ENCODE assay signal across 21 cellular contexts in the genomic region with DNA sequence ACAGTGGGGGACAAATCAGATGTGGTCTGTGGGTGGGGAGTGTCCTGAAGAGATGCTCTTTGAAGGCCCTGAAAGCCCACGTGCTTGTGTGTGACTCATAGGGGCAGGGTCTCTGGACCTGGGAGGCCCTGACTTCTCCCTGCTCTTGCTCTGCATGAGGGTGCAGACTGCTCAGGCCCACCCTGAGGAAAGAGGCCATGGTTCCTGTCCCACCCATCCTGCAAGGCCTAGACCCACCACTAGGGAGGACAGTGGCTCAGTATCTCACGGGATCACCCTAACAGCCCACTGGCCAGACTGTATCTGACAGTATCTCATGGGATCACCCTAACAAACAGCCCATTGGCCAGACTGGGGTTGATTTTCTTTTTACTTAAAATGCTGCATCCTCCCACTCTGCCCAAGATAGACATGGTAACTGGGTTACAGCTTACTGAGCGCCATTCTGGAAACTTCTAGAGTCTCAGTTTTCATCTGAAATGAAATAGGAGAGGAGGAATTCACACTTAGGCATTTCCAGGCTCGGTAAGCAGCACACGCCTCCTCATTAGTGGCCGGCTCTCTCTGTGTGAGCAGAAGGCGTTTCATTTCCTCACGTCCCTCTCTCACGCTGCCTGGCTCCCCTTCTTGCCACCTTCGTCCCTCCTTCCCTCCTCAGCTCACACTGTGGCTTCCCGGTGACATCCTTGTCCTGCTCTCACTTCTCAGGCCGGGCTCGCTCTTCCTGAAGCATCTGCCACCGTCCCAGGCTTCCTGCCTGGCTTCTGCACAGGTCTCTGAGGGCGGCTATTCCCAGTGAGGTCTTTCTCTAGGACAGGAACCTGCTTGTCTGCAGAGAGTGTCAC.
A peak's percentile ranks its signal among the peaks of the same experiment; 100 is the strongest.
DNase-seq lines count a peak whose midpoint lies in the region; ATAC-seq and TF ChIP-seq lines count a peak whose summit lies in the region.
"Had no signal": no experiment of that assay in that cellular context is flagged by ENCODE, and none has a peak within 500 bp of the region (broad histone marks: within the 10 kb centered on the region; RNA-seq: fewer than 3 reads in every experiment).

No MANE protein-coding gene starts in this region.

- intact Hi-C loops in A673 (cut with micrococcal nuclease; ENCODE audit: unreplicated experiment), result no loop called here
- intact Hi-C loops in HCT116 (cut with micrococcal nuclease), result no loop called here

- H4K20me1 ChIP-seq in HCT116 (ENCODE audit: insufficient read depth), result no peaks in the 10 kb centered on the region

- H3K27ac ChIP-seq in A673 (ENCODE audit: low read depth, low read length, poor library complexity, severe bottlenecking), result no peak overlapping the region
- no peak overlapping the region for H3K27ac ChIP-seq in HCT116 (ENCODE audit: low read depth, low read length)
- H3K27ac ChIP-seq in mesendoderm (ENCODE audit: low read depth, low read length), result no peak overlapping the region
- H3K27ac ChIP-seq: parathyroid adenoma, thyroid gland had no signal

- H2AK5ac ChIP-seq in mesendoderm (ENCODE audit: low read length), result no peak overlapping the region

- H4K5ac ChIP-seq in mesendoderm (ENCODE audit: low read length), result no peak overlapping the region

- no peak overlapping the region for H2BK120ac ChIP-seq in mesendoderm (ENCODE audit: low read depth, low read length)

- no peaks in the 10 kb centered on the region for H3K4me1 Mint-ChIP-seq in activated CD8-positive, alpha-beta T cell treated with anti-CD3 and anti-CD28 coated beads, Interleukin-2, amount 10 ng/mL, durations not matched to agents 7 days and 5 days (ENCODE audit: low read depth)
- H3K4me1 Mint-ChIP-seq: activated naive CD8-positive, alpha-beta T cell treated with anti-CD3 and anti-CD28 coated beads, Interleukin-2, amount 10 ng/mL, durations not matched to agents 7 days and 5 days; naive thymus-derived CD8-positive, alpha-beta T cell had no signal

- no peak overlapping the region for H3K4ac ChIP-seq in mesendoderm (ENCODE audit: low read depth, low read length)

- no peak overlapping the region for H4K8ac ChIP-seq in mesendoderm (ENCODE audit: low read depth, low read length)

- no peak overlapping the region for H3K23ac ChIP-seq in mesendoderm (ENCODE audit: low read length)

- no peaks in the 10 kb centered on the region for H3K79me2 ChIP-seq in HCT116 (ENCODE audit: insufficient read depth, low read length)
- no peaks in the 10 kb centered on the region for H3K79me2 ChIP-seq in mesendoderm (ENCODE audit: control insufficient read depth, insufficient read depth, low read length)
- H3K79me2 ChIP-seq: parathyroid adenoma had no signal

- no peak overlapping the region for H3K4me2 ChIP-seq in HCT116 (ENCODE audit: low read length)
- H3K4me2 ChIP-seq in mesendoderm (ENCODE audit: low read length), result no peak overlapping the region

- TF ChIP-seq CTCF in A673 (conservative IDR thresholded peaks at IDR 0.05; ENCODE audit: low read depth, low read length), result 0 out of 2 replicates have a peak, but pooled peaks have one; percentile 30
- TF ChIP-seq CTCF in HCT116 (IDR thresholded peaks at IDR 0.05 in 2 of 3, conservative IDR thresholded peaks at IDR 0.05 in 1 of 3; ENCODE audit: borderline replicate concordance in 1 of 3, insufficient read depth in 1 of 3, low read depth in 2 of 3, low read length in 2 of 3), result peak in 2 of 3 experiments; percentile 26 to 36; a peak in 3 of 6 replicates

- no peaks in the 10 kb centered on the region for H3K9me3 ChIP-seq in A673 (ENCODE audit: low read depth, low read length, poor library complexity, severe bottlenecking)
- H3K9me3 ChIP-seq in HCT116 (ENCODE audit: control insufficient read depth in 1 of 2, insufficient read depth in 1 of 2, low read depth in 1 of 2, low read length in 2 of 2), result no peaks in the 10 kb centered on the region
- H3K9me3 ChIP-seq: thyroid gland had no signal

- H3K9me3 Mint-ChIP-seq in activated CD8-positive, alpha-beta T cell treated with anti-CD3 and anti-CD28 coated beads, Interleukin-2, amount 10 ng/mL, durations not matched to agents 7 days and 5 days (ENCODE audit: insufficient read depth), result no peaks in the 10 kb centered on the region
- H3K9me3 Mint-ChIP-seq: activated naive CD8-positive, alpha-beta T cell treated with anti-CD3 and anti-CD28 coated beads, Interleukin-2, amount 10 ng/mL, durations not matched to agents 7 days and 5 days had no signal

- no peak overlapping the region for H3K4me3 Mint-ChIP-seq in activated CD8-positive, alpha-beta T cell treated with anti-CD3 and anti-CD28 coated beads, Interleukin-2, amount 10 ng/mL, durations not matched to agents 7 days and 5 days
- H3K4me3 Mint-ChIP-seq: activated CD4-positive, alpha-beta memory T cell treated with anti-CD3 and anti-CD28 coated beads for 36 hours; activated naive CD8-positive, alpha-beta T cell treated with anti-CD3 and anti-CD28 coated beads, Interleukin-2, amount 10 ng/mL, durations not matched to agents 7 days and 5 days; stimulated activated naive CD8-positive, alpha-beta T cell treated with anti-CD3 and anti-CD28 coated beads, Interleukin-15, Interleukin-2, amounts not matched to agents 100 ng/mL and 50 ng/mL, for 24 hours had no signal

- no peak for TF ChIP-seq POLR2A in HCT116 (IDR thresholded peaks at IDR 0.05; ENCODE audit: borderline replicate concordance, extremely low read depth, insufficient read depth, insufficient read length)

- ATAC-seq in HCT116 (peak; percentile 64; the same call in 1 of the 2 replicates), HG03039 (IDR thresholded peaks at IDR 0.05; ENCODE audit: unreplicated experiment) (no peak)
- ATAC-seq in activated CD8-positive, alpha-beta T cell treated with anti-CD3 and anti-CD28 coated beads, Interleukin-2, amount 10 ng/mL, durations not matched to agents 7 days and 5 days, result no peak
- ATAC-seq: left colon; naive thymus-derived CD8-positive, alpha-beta T cell; right cardiac atrium had no signal

- no peak overlapping the region for H3K9ac ChIP-seq in HCT116 (ENCODE audit: low read length)
- H3K9ac ChIP-seq in mesendoderm (ENCODE audit: low read length), result no peak overlapping the region
- H3K9ac ChIP-seq: parathyroid adenoma had no signal

- H3K79me1 ChIP-seq in mesendoderm (ENCODE audit: low read length), result no peaks in the 10 kb centered on the region

- DNase-seq in A673 (ENCODE audit: low spot score), result peak; percentile 10
- DNase-seq in HCT116 (ENCODE audit: low read depth, low spot score), result no peak
- DNase-seq in SW480 (ENCODE audit: low spot score), result peak; percentile 2
- DNase-seq in mesendoderm, result peak; percentile 65
- DNase-seq in SIG-M5 treated with dmso at 0.1 percent for 504 hours (lab: John Stamatoyannopoulos, UW; ENCODE audit: unreplicated experiment), result no peak
- no peak for DNase-seq in SIG-M5 (lab: John Stamatoyannopoulos, UW)
- DNase-seq in activated CD8-positive, alpha-beta T cell treated with anti-CD3 and anti-CD28 coated beads, Interleukin-2, amount 10 ng/mL, durations not matched to agents 7 days and 5 days, result no peak
- DNase-seq: activated CD4-positive, alpha-beta memory T cell treated with anti-CD3 and anti-CD28 coated beads for 36 hours; activated CD4-positive, CD25-positive, alpha-beta regulatory T cell; activated naive CD8-positive, alpha-beta T cell treated with anti-CD3 and anti-CD28 coated beads, Interleukin-2, amount 10 ng/mL, durations not matched to agents 7 days and 5 days; C1 segment of cervical spinal cord; left colon; naive thymus-derived CD8-positive, alpha-beta T cell; NCI-H1436 treated with DMSO at 0.1 percent for 48 hours; NCI-H510A; right cardiac atrium; thyroid gland had no signal

- RAD21 ChIA-PET in HCT116 (lab: Charles Lee; ENCODE audit: low non-redundant PET in 1 of 2, low total read pairs in 2 of 2, uncharacterized antibody in 2 of 2, unreplicated experiment in 2 of 2), result no interaction called here

- POLR2A ChIA-PET in A673 (lab: Charles Lee; ENCODE audit: low non-redundant PET), result no interaction called here
- POLR2A ChIA-PET in HCT116 (lab: Charles Lee), result no interaction called here
- POLR2A ChIA-PET in activated CD8-positive, alpha-beta T cell treated with anti-CD3 and anti-CD28 coated beads, Interleukin-2, amount 10 ng/mL, durations not matched to agents 7 days and 5 days (lab: Charles Lee), result no interaction called here

- H3K27me3 ChIP-seq in A673 (replicated peaks; ENCODE audit: insufficient read depth, low read depth, low read length, poor library complexity), result no peaks in the 10 kb centered on the region
- no peaks in the 10 kb centered on the region for H3K27me3 ChIP-seq in HCT116 (ENCODE audit: insufficient read depth, low read length)
- H3K27me3 ChIP-seq in mesendoderm (ENCODE audit: insufficient read depth, low read length, poor library complexity), result no peaks in the 10 kb centered on the region
- H3K27me3 ChIP-seq: thyroid gland had no signal

- H2BK5ac ChIP-seq in mesendoderm (ENCODE audit: low read length), result no peak overlapping the region

- no peak overlapping the region for H2AFZ ChIP-seq in HCT116 (ENCODE audit: low read depth, low read length, poor library complexity, severe bottlenecking)
- H2AFZ ChIP-seq: parathyroid adenoma had no signal

- H3K27me3 Mint-ChIP-seq in activated CD8-positive, alpha-beta T cell treated with anti-CD3 and anti-CD28 coated beads, Interleukin-2, amount 10 ng/mL, durations not matched to agents 7 days and 5 days (ENCODE audit: low read depth), result no peaks in the 10 kb centered on the region
- H3K27me3 Mint-ChIP-seq: activated naive CD8-positive, alpha-beta T cell treated with anti-CD3 and anti-CD28 coated beads, Interleukin-2, amount 10 ng/mL, durations not matched to agents 7 days and 5 days; stimulated activated naive CD8-positive, alpha-beta T cell treated with anti-CD3 and anti-CD28 coated beads, Interleukin-15, Interleukin-2, amounts not matched to agents 100 ng/mL and 50 ng/mL, for 24 hours had no signal

- TF ChIP-seq RAD21 in HCT116 (IDR thresholded peaks at IDR 0.05; ENCODE audit: low read depth), result no peak

- no CpG with 5 or more reads among the region's 15 CpGs for WGBS in mesendoderm (ENCODE audit: extremely low coverage, insufficient coverage, low lambda C conversion rate)

- H3K9me2 ChIP-seq in HCT116 (ENCODE audit: insufficient read depth), result no peaks in the 10 kb centered on the region

- CTCF ChIA-PET in A673 (lab: Charles Lee), result no interaction called here
- CTCF ChIA-PET in HCT116 (lab: Charles Lee), result no interaction called here
- CTCF ChIA-PET in activated CD8-positive, alpha-beta T cell treated with anti-CD3 and anti-CD28 coated beads, Interleukin-2, amount 10 ng/mL, durations not matched to agents 7 days and 5 days (lab: Charles Lee), result no interaction called here

- H3K36me3 Mint-ChIP-seq in activated CD8-positive, alpha-beta T cell treated with anti-CD3 and anti-CD28 coated beads, Interleukin-2, amount 10 ng/mL, durations not matched to agents 7 days and 5 days (ENCODE audit: low read depth), result no peaks in the 10 kb centered on the region
- H3K36me3 Mint-ChIP-seq: activated CD4-positive, alpha-beta memory T cell treated with anti-CD3 and anti-CD28 coated beads for 36 hours; activated naive CD8-positive, alpha-beta T cell treated with anti-CD3 and anti-CD28 coated beads, Interleukin-2, amount 10 ng/mL, durations not matched to agents 7 days and 5 days; IgD-negative memory B cell had no signal

- H3K27ac Mint-ChIP-seq in activated CD8-positive, alpha-beta T cell treated with anti-CD3 and anti-CD28 coated beads, Interleukin-2, amount 10 ng/mL, durations not matched to agents 7 days and 5 days, result no peak overlapping the region
- H3K27ac Mint-ChIP-seq: activated CD4-positive, alpha-beta memory T cell treated with anti-CD3 and anti-CD28 coated beads for 36 hours; activated naive CD8-positive, alpha-beta T cell treated with anti-CD3 and anti-CD28 coated beads, Interleukin-2, amount 10 ng/mL, durations not matched to agents 7 days and 5 days; IgD-negative memory B cell; stimulated activated naive CD8-positive, alpha-beta T cell treated with anti-CD3 and anti-CD28 coated beads, Interleukin-15, Interleukin-2, amounts not matched to agents 100 ng/mL and 50 ng/mL, for 24 hours had no signal

- H3K18ac ChIP-seq in mesendoderm (ENCODE audit: low read length), result no peak overlapping the region

- H3K4me3 ChIP-seq in A673 (ENCODE audit: low read depth, low read length, poor library complexity, severe bottlenecking) (no peak overlapping the region), HCT116 (replicated peaks in 1 of 2; ENCODE audit: low read depth in 1 of 2, low read length in 2 of 2) (no peak overlapping the region), mesendoderm (ENCODE audit: low read length) (no peak overlapping the region)
- H3K4me3 ChIP-seq: thyroid gland had no signal

- H3K36me3 ChIP-seq in A673 (ENCODE audit: insufficient read depth, low read length, poor library complexity, severe bottlenecking) (no peaks in the 10 kb centered on the region), HCT116 (ENCODE audit: control insufficient read depth in 1 of 2, insufficient read depth in 2 of 2, low read length in 2 of 2) (no peaks in the 10 kb centered on the region), mesendoderm (ENCODE audit: control insufficient read depth, insufficient read depth, low read length) (no peaks in the 10 kb centered on the region)
- H3K36me3 ChIP-seq: thyroid gland had no signal

- no peak overlapping the region for H3K56ac ChIP-seq in mesendoderm (ENCODE audit: low read length)

- H3K4me1 ChIP-seq in A673 (ENCODE audit: insufficient read depth, low read length, poor library complexity, severe bottlenecking), result no peaks in the 10 kb centered on the region
- no peaks in the 10 kb centered on the region for H3K4me1 ChIP-seq in HCT116 (ENCODE audit: control insufficient read depth in 1 of 2, insufficient read depth in 2 of 2, low read length in 2 of 2)
- no peaks in the 10 kb centered on the region for H3K4me1 ChIP-seq in mesendoderm (ENCODE audit: control insufficient read depth, low read depth, low read length)
- H3K4me1 ChIP-seq: parathyroid adenoma, thyroid gland had no signal

- no peak overlapping the region for H2BK15ac ChIP-seq in mesendoderm (replicated peaks; ENCODE audit: low read depth)

- BruUV-seq in A673 (replicated peaks; lab: Mats Ljungman, UMichigan) (no TSS peak), HCT116 (replicated peaks; lab: Mats Ljungman, UMichigan) (no TSS peak)

Comparison
In these comparisons a context has a peak if more than half of its experiments do, and no peak if none do; other contexts are left out.
1. DNase-seq: peak in A673 (single experiment), SW480 (single experiment) and mesendoderm (single experiment); none in HCT116 (single experiment), SIG-M5 treated with dmso at 0.1 percent for 504 hours (single experiment), SIG-M5 (single experiment) and activated CD8-positive, alpha-beta T cell treated with anti-CD3 and anti-CD28 coated beads, Interleukin-2, amount 10 ng/mL, durations not matched to agents 7 days and 5 days (single experiment).